In genomic region chr17:82302498-82302963, GRCh38 we compare ENCODE assay signal across 17 cellular contexts. TPM values are rescaled to one million over a fixed set of nuclear protein-coding genes. Genes with fewer than 3 reads are reported as not detected.
DNase-seq lines count a peak whose midpoint lies in the region; ATAC-seq and TF ChIP-seq lines count a peak whose summit lies in the region.
"Had no signal": no experiment of that assay in that cellular context is flagged by ENCODE, and none has a peak within 500 bp of the region (broad histone marks: within the 10 kb centered on the region; RNA-seq: fewer than 3 reads in every experiment).

No MANE protein-coding gene starts in this region.

- peak overlapping the region; percentile 100 for H3K27ac Mint-ChIP-seq in CD8-positive, alpha-beta T cell
- peak overlapping the region; percentile 100 for H3K27ac Mint-ChIP-seq in activated CD8-positive, alpha-beta T cell treated with anti-CD3 and anti-CD28 coated beads, Interleukin-2, amount 10 ng/mL, durations not matched to agents 7 days and 5 days
- H3K27ac Mint-ChIP-seq in naive B cell: peak overlapping the region in 4 of 6 donors; percentile 47 to 100 (median 84)

- TF ChIP-seq CTCF in CD8-positive, alpha-beta T cell (IDR thresholded peaks at IDR 0.05): no peak
- no peak for TF ChIP-seq CTCF in breast epithelium (IDR thresholded peaks at IDR 0.05)

- no peaks in the 10 kb centered on the region for H3K9me3 Mint-ChIP-seq in CD8-positive, alpha-beta T cell
- H3K9me3 Mint-ChIP-seq in activated CD8-positive, alpha-beta T cell treated with anti-CD3 and anti-CD28 coated beads, Interleukin-2, amount 10 ng/mL, durations not matched to agents 7 days and 5 days (ENCODE audit: insufficient read depth): no peaks in the 10 kb centered on the region
- H3K9me3 Mint-ChIP-seq in naive B cell: no peaks in the 10 kb centered on the region

- CTCF ChIA-PET in CD8-positive, alpha-beta T cell (lab: Charles Lee): interaction anchor here (1.2 to 10.2 kb wide), 7 partner anchors 12 to 343 kb away, joined by 3 to 150 read pairs (median 8); partner anchors contain the start of gene CD7
- CTCF ChIA-PET in activated CD8-positive, alpha-beta T cell treated with anti-CD3 and anti-CD28 coated beads, Interleukin-2, amount 10 ng/mL, durations not matched to agents 7 days and 5 days (lab: Charles Lee): interaction anchor here (0.7 to 10.2 kb wide), 11 partner anchors 8 to 265 kb away, joined by 3 to 132 read pairs (median 7); partner anchors contain the start of genes CD7 and DCXR

- no peak for DNase-seq in CD8-positive, alpha-beta T cell
- peak; percentile 48 for DNase-seq in activated CD8-positive, alpha-beta T cell treated with anti-CD3 and anti-CD28 coated beads, Interleukin-2, amount 10 ng/mL, durations not matched to agents 7 days and 5 days
- DNase-seq in naive B cell: no peak
- DNase-seq in SKM-1 treated with dmso at 0.1 percent for 144 hours (lab: John Stamatoyannopoulos, UW; ENCODE audit: unreplicated experiment): no peak
- no peak for DNase-seq in breast epithelium (ENCODE audit: low spot score in 2 of 2)
- DNase-seq: anterior cingulate cortex, Calu3, NCI-H1436, NCI-H510A had no signal

- peaks cover 0 to 48% (median 14%) of the 10 kb centered on the region in 11 experiments; a peak in 13 of 22 replicates for H3K27me3 ChIP-seq in BLaER1 treated with 17β-estradiol and CSF1 and Interleukin-3, amounts not matched to agents 10 nM and 100 nM
- H3K27me3 ChIP-seq in CD8-positive, alpha-beta T cell (ENCODE audit: insufficient read depth, low read length): no peaks in the 10 kb centered on the region
- no peaks in the 10 kb centered on the region for H3K27me3 ChIP-seq in breast epithelium
- H3K27me3 ChIP-seq: hepatocyte had no signal

- POLR2A ChIA-PET in CD8-positive, alpha-beta T cell (lab: Charles Lee): interaction anchor here (1.1 to 7.5 kb wide), 5 partner anchors 9 to 31 kb away, joined by 4 to 80 read pairs (median 7); partner anchors contain the start of genes CD7 and SECTM1
- POLR2A ChIA-PET in activated CD8-positive, alpha-beta T cell treated with anti-CD3 and anti-CD28 coated beads, Interleukin-2, amount 10 ng/mL, durations not matched to agents 7 days and 5 days (lab: Charles Lee): interaction anchor here (0.6 to 4.8 kb wide), 7 partner anchors 11 to 343 kb away, joined by 3 to 50 read pairs (median 6); partner anchors contain the start of gene CD7

- peak overlapping the region in 3 of 10 experiments; percentile 17 to 34 (median 26); a peak in 4 of 20 replicates for H3K4me3 ChIP-seq in BLaER1 treated with 17β-estradiol and CSF1 and Interleukin-3, amounts not matched to agents 10 nM and 100 nM
- H3K4me3 ChIP-seq in CD8-positive, alpha-beta T cell (ENCODE audit: low read depth, low read length): peak overlapping the region; percentile 59
- H3K4me3 ChIP-seq in breast epithelium: no peak overlapping the region
- H3K4me3 ChIP-seq: coronary artery, hepatocyte had no signal

- peaks cover 84% of the 10 kb centered on the region for H3K4me1 Mint-ChIP-seq in CD8-positive, alpha-beta T cell (ENCODE audit: low read depth)
- H3K4me1 Mint-ChIP-seq in activated CD8-positive, alpha-beta T cell treated with anti-CD3 and anti-CD28 coated beads, Interleukin-2, amount 10 ng/mL, durations not matched to agents 7 days and 5 days (ENCODE audit: low read depth): peaks cover 93% of the 10 kb centered on the region
- H3K4me1 Mint-ChIP-seq in naive B cell: peaks cover 38 to 61% (median 48%) of the 10 kb centered on the region in 3 donors

- peak overlapping the region in 6 of 11 experiments; percentile 5 to 70 (median 58); a peak in 9 of 22 replicates for H3K9ac ChIP-seq in BLaER1 treated with 17β-estradiol and CSF1 and Interleukin-3, amounts not matched to agents 10 nM and 100 nM

- H3K9me3 ChIP-seq in BLaER1 treated with 17β-estradiol and CSF1 and Interleukin-3, amounts not matched to agents 10 nM and 100 nM (replicated peaks in 1 of 11): no peaks in the 10 kb centered on the region
- H3K9me3 ChIP-seq in CD8-positive, alpha-beta T cell (ENCODE audit: low read length): no peaks in the 10 kb centered on the region
- no peaks in the 10 kb centered on the region for H3K9me3 ChIP-seq in breast epithelium

- no peak for TF ChIP-seq POLR2A in breast epithelium (IDR thresholded peaks at IDR 0.05)

- H3K27me3 Mint-ChIP-seq in CD8-positive, alpha-beta T cell (ENCODE audit: low read depth): no peaks in the 10 kb centered on the region
- no peaks in the 10 kb centered on the region for H3K27me3 Mint-ChIP-seq in activated CD8-positive, alpha-beta T cell treated with anti-CD3 and anti-CD28 coated beads, Interleukin-2, amount 10 ng/mL, durations not matched to agents 7 days and 5 days (ENCODE audit: low read depth)
- no peaks in the 10 kb centered on the region for H3K27me3 Mint-ChIP-seq in naive B cell

- intact Hi-C loops in CD8-positive, alpha-beta T cell (cut with DNase I, micrococcal nuclease): loop anchor here in 1 of 2 experiments (1.0 kb wide), 1 partner anchor 15 kb away; the partner anchor contains the start of gene CD7
- intact Hi-C loops in breast epithelium (cut with DNase I; ENCODE audit: low total_unique reads): no loop called here

- H3K36me3 Mint-ChIP-seq in CD8-positive, alpha-beta T cell: no peaks in the 10 kb centered on the region
- no peaks in the 10 kb centered on the region for H3K36me3 Mint-ChIP-seq in activated CD8-positive, alpha-beta T cell treated with anti-CD3 and anti-CD28 coated beads, Interleukin-2, amount 10 ng/mL, durations not matched to agents 7 days and 5 days (ENCODE audit: low read depth)
- no peaks in the 10 kb centered on the region for H3K36me3 Mint-ChIP-seq in naive B cell

- peaks cover 71 to 93% (median 88%) of the 10 kb centered on the region in 10 experiments for H3K4me1 ChIP-seq in BLaER1 treated with 17β-estradiol and CSF1 and Interleukin-3, amounts not matched to agents 10 nM and 100 nM
- peaks cover 89% of the 10 kb centered on the region for H3K4me1 ChIP-seq in CD8-positive, alpha-beta T cell (ENCODE audit: insufficient read depth, low read length)
- H3K4me1 ChIP-seq in breast epithelium: peaks cover 7% of the 10 kb centered on the region in 2 donors

- H3K4me2 ChIP-seq in BLaER1 treated with 17β-estradiol and CSF1 and Interleukin-3, amounts not matched to agents 10 nM and 100 nM: peak overlapping the region; percentile 52 to 100 (median 98); a peak in 21 of 22 replicates

- peaks cover 0 to 36% (median 18%) of the 10 kb centered on the region in 11 experiments; a peak in 17 of 22 replicates for H4K20me1 ChIP-seq in BLaER1 treated with 17β-estradiol and CSF1 and Interleukin-3, amounts not matched to agents 10 nM and 100 nM

- peak overlapping the region; percentile 83 for H3K4me3 Mint-ChIP-seq in CD8-positive, alpha-beta T cell
- peak overlapping the region; percentile 75 for H3K4me3 Mint-ChIP-seq in activated CD8-positive, alpha-beta T cell treated with anti-CD3 and anti-CD28 coated beads, Interleukin-2, amount 10 ng/mL, durations not matched to agents 7 days and 5 days
- H3K4me3 Mint-ChIP-seq in naive B cell: peak overlapping the region in 5 of 8 donors; percentile 31 to 76 (median 66)

- H3K27ac ChIP-seq in BLaER1 treated with 17β-estradiol and CSF1 and Interleukin-3, amounts not matched to agents 10 nM and 100 nM: 0 out of 22 replicates have a peak overlapping the region, but pooled peaks of 1 of the 11 experiments have one; percentile 66
- H3K27ac ChIP-seq in CD8-positive, alpha-beta T cell (ENCODE audit: low read depth, low read length): peak overlapping the region; percentile 45
- H3K27ac ChIP-seq in breast epithelium: no peak overlapping the region
- H3K27ac ChIP-seq: coronary artery, hepatocyte had no signal

- no peak for ATAC-seq in CD8-positive, alpha-beta T cell
- ATAC-seq in activated CD8-positive, alpha-beta T cell treated with anti-CD3 and anti-CD28 coated beads, Interleukin-2, amount 10 ng/mL, durations not matched to agents 7 days and 5 days: no peak
- ATAC-seq in naive B cell (ENCODE audit: low read depth in 2 of 2) (no peak), HG03571 (IDR thresholded peaks at IDR 0.05; ENCODE audit: unreplicated experiment) (no peak), HG03354 (IDR thresholded peaks at IDR 0.05; ENCODE audit: poor library complexity, severe bottlenecking, unreplicated experiment) (no peak)
- ATAC-seq: esophagus mucosa, Panc1 had no signal

- H3K36me3 ChIP-seq in BLaER1 treated with 17β-estradiol and CSF1 and Interleukin-3, amounts not matched to agents 10 nM and 100 nM: no peaks in the 10 kb centered on the region
- no peaks in the 10 kb centered on the region for H3K36me3 ChIP-seq in CD8-positive, alpha-beta T cell (ENCODE audit: insufficient read depth, low read length)
- no peaks in the 10 kb centered on the region for H3K36me3 ChIP-seq in breast epithelium

RNA-seq across cellular contexts. Expression of gene CD7, which starts 14.9 kb away (rescaled TPM):
- total RNA-seq in CD8-positive, alpha-beta T cell: 100 to 1,000 TPM; 369 to 385 TPM
- total RNA-seq in activated CD8-positive, alpha-beta T cell treated with anti-CD3 and anti-CD28 coated beads, Interleukin-2, amount 10 ng/mL, durations not matched to agents 7 days and 5 days: 100 to 1,000 TPM; 334 to 355 TPM
- polyA plus RNA-seq in naive B cell (ENCODE audit: low read depth in 6 of 6): 1 to 10 TPM in 2 of 6 donors, under 1 TPM in 2, not detected in 2; 0.50 to 1.5 (median 1.0) TPM
- 1 to 10 TPM in 2 of 3 donors, not detected in 1; 1.3 to 1.8 TPM for total RNA-seq in breast epithelium
- total RNA-seq: Calu3 had no signal

RNA-seq across cellular contexts. Expression of gene CSNK1D, which starts 29.0 kb away (rescaled TPM):
- 100 to 1,000 TPM; 369 to 393 TPM for total RNA-seq in CD8-positive, alpha-beta T cell
- 100 to 1,000 TPM in 1 of 2 experiments, 10 to 100 TPM in 1; 99.5 to 111 TPM for total RNA-seq in activated CD8-positive, alpha-beta T cell treated with anti-CD3 and anti-CD28 coated beads, Interleukin-2, amount 10 ng/mL, durations not matched to agents 7 days and 5 days
- 10 to 100 TPM; 27.7 to 78.6 (median 63.4) TPM for polyA plus RNA-seq in naive B cell (ENCODE audit: low read depth in 6 of 6)
- total RNA-seq in breast epithelium: 10 to 100 TPM; 50.7 to 85.9 (median 75.2) TPM

RNA-seq across cellular contexts. Expression of gene SECTM1, which starts 31.0 kb away (rescaled TPM):
- under 1 TPM; 0.44 to 0.60 TPM for total RNA-seq in CD8-positive, alpha-beta T cell
- total RNA-seq in activated CD8-positive, alpha-beta T cell treated with anti-CD3 and anti-CD28 coated beads, Interleukin-2, amount 10 ng/mL, durations not matched to agents 7 days and 5 days: under 1 TPM; 0.92 to 0.94 TPM
- polyA plus RNA-seq in naive B cell (ENCODE audit: low read depth in 6 of 6): 1 to 10 TPM in 1 of 6 donors, under 1 TPM in 1, not detected in 4; 0.19 to 2.2 TPM
- 10 to 100 TPM; 11.5 to 23.9 (median 16.2) TPM for total RNA-seq in breast epithelium

RNA-seq across cellular contexts. Expression of gene TEX19, which starts 56.5 kb away (rescaled TPM):
- not detected for total RNA-seq in CD8-positive, alpha-beta T cell
- total RNA-seq in activated CD8-positive, alpha-beta T cell treated with anti-CD3 and anti-CD28 coated beads, Interleukin-2, amount 10 ng/mL, durations not matched to agents 7 days and 5 days: not detected
- polyA plus RNA-seq in naive B cell (ENCODE audit: low read depth in 6 of 6): not detected
- not detected for total RNA-seq in breast epithelium
- total RNA-seq: activated CD8-positive, alpha-beta memory T cell treated with anti-CD3 and anti-CD28 coated beads for 36 hours; Calu3; esophagus mucosa; hepatocyte had no signal
- polyA plus RNA-seq: hepatocyte had no signal

Comparison
In these comparisons a context has a peak if more than half of its experiments do, and no peak if none do; other contexts are left out.
1. RNA of gene CD7, which starts 14.9 kb away (total RNA-seq): 369 to 385 TPM in CD8-positive, alpha-beta T cell and 334 to 355 TPM in activated CD8-positive, alpha-beta T cell treated with anti-CD3 and anti-CD28 coated beads, Interleukin-2, amount 10 ng/mL, durations not matched to agents 7 days and 5 days; 1.3 to 1.8 TPM in breast epithelium; every median in the first group is over 100 times any median in the second.
2. RNA of gene SECTM1, which starts 31.0 kb away (total RNA-seq): 11.5 to 23.9 TPM in breast epithelium; 0.92 to 0.94 TPM in activated CD8-positive, alpha-beta T cell treated with anti-CD3 and anti-CD28 coated beads, Interleukin-2, amount 10 ng/mL, durations not matched to agents 7 days and 5 days and 0.44 to 0.60 TPM in CD8-positive, alpha-beta T cell; every median in the first group is over 4 times any median in the second.
3. Peak in every context shown above with its lines, with median percentiles within 50 percentile points of each other: H3K27ac Mint-ChIP-seq and H3K4me3 Mint-ChIP-seq.